ENCODE assay signal across 1 cellular context in genomic region chr2:43193996-43194869, GRCh38.
TF ChIP-seq lines count a peak whose summit lies in the region.

No MANE protein-coding gene starts in this region.

TF ChIP-seq in K562, 482 proteins besides CTCF, POLR2A, EP300 and RAD21 (continued from another document):
- TF ChIP-seq HSF4 (CRISPR knock-in tag; IDR thresholded peaks at IDR 0.05; ENCODE audit: borderline replicate concordance) (no peak), ZFX (CRISPR knock-in tag; IDR thresholded peaks at IDR 0.05) (peak; percentile 18; the same call in 1 of the 2 replicates), RBM14 (IDR thresholded peaks at IDR 0.05; ENCODE audit: borderline replicate concordance, insufficient read depth, low read depth, low read length) (no peak), GATAD2A (IDR thresholded peaks at IDR 0.05) (no peak)
